24 cellular contexts compared by ENCODE assay signal in genomic region chr7:157667731-157668130, GRCh38.
DNase-seq lines count a peak whose midpoint lies in the region; ATAC-seq and TF ChIP-seq lines count a peak whose summit lies in the region.
"Had no signal": no experiment of that assay in that cellular context is flagged by ENCODE, and none has a peak within 500 bp of the region (broad histone marks: within the 10 kb centered on the region; RNA-seq: fewer than 3 reads in every experiment).

No MANE protein-coding gene starts in this region.

- DNase-seq in activated CD4-positive, alpha-beta T cell treated with anti-CD3 and anti-CD28 coated beads, Interleukin-2, amount 10 ng/mL, durations not matched to agents 7 days and 5 days, result no peak
- no peak for DNase-seq in activated CD4-positive, alpha-beta T cell treated with anti-CD3 and anti-CD28 coated beads, Interleukin-2, amount 50 U/mL, for 1 hour
- DNase-seq in CD14-positive monocyte (ENCODE audit: low spot score) (peak; percentile 5), posterior vena cava (ENCODE audit: low spot score) (peak; percentile 71), NCI-H128 (lab: John Stamatoyannopoulos, UW; ENCODE audit: unreplicated experiment) (no peak), OCI-M2 (lab: John Stamatoyannopoulos, UW; ENCODE audit: unreplicated experiment) (no peak), SJCRH30 (no peak)
- DNase-seq: ACHN, C1 segment of cervical spinal cord, Calu3, DMS153, GOT3, IMR-90, Karpas-422, NCI-H1417, NCI-H1694 treated with DMSO at 0.1 percent for 48 hours, NCI-H2081 treated with DMSO at 0.1 percent for 48 hours, NCI-H2171 treated with DMSO at 0.1 percent for 48 hours, NCI-H526 had no signal

- no peak for TF ChIP-seq EP300 in gastroesophageal sphincter (IDR thresholded peaks at IDR 0.05)

- H3K27ac ChIP-seq in gastroesophageal sphincter (no peak overlapping the region), SJCRH30 (no peak overlapping the region)
- H3K27ac ChIP-seq: 22Rv1, SK-N-MC had no signal

- H3K4me3 Mint-ChIP-seq in activated CD4-positive, alpha-beta T cell treated with anti-CD3 and anti-CD28 coated beads, Interleukin-2, amount 10 ng/mL, durations not matched to agents 7 days and 5 days, result no peak overlapping the region
- H3K4me3 Mint-ChIP-seq in CD14-positive monocyte, result no peak overlapping the region

- no peaks in the 10 kb centered on the region for H3K9me3 ChIP-seq in gastroesophageal sphincter
- H3K9me3 ChIP-seq in SJCRH30 (replicated peaks), result no peaks in the 10 kb centered on the region

- 98 to 100% methylated on average over 2 to 7 of the region's 19 CpGs for WGBS in gastroesophageal sphincter (ENCODE audit: low coverage in 1 of 2), 2 donors

- CTCF ChIA-PET in activated CD4-positive, alpha-beta T cell treated with anti-CD3 and anti-CD28 coated beads, Interleukin-2, amount 10 ng/mL, durations not matched to agents 7 days and 5 days (lab: Charles Lee), result no interaction called here

- peak; percentile 22 for ATAC-seq in gastroesophageal sphincter
- ATAC-seq: HCT116 had no signal

- H3K9me3 Mint-ChIP-seq in activated CD4-positive, alpha-beta T cell treated with anti-CD3 and anti-CD28 coated beads, Interleukin-2, amount 10 ng/mL, durations not matched to agents 7 days and 5 days, result no peaks in the 10 kb centered on the region
- H3K9me3 Mint-ChIP-seq in CD14-positive monocyte, result peaks cover 0 to 7% (median 0%) of the 10 kb centered on the region in 7 donors

- intact Hi-C loops in CD14-positive monocyte (cut with micrococcal nuclease), result no loop called here
- intact Hi-C loops in posterior vena cava (cut with DNase I), result no loop called here

- peaks cover 0 to 7% (median 0%) of the 10 kb centered on the region in 3 donors for H3K4me1 ChIP-seq in gastroesophageal sphincter
- H3K4me1 ChIP-seq in SJCRH30, result peaks cover 33% of the 10 kb centered on the region

- peaks cover 28% of the 10 kb centered on the region for H3K27me3 Mint-ChIP-seq in activated CD4-positive, alpha-beta T cell treated with anti-CD3 and anti-CD28 coated beads, Interleukin-2, amount 10 ng/mL, durations not matched to agents 7 days and 5 days
- H3K27me3 Mint-ChIP-seq in CD14-positive monocyte (ENCODE audit: low read depth in 3 of 3), result peaks cover 6 to 11% (median 8%) of the 10 kb centered on the region in 3 donors

- peaks cover 11% of the 10 kb centered on the region for H3K4me1 Mint-ChIP-seq in activated CD4-positive, alpha-beta T cell treated with anti-CD3 and anti-CD28 coated beads, Interleukin-2, amount 10 ng/mL, durations not matched to agents 7 days and 5 days
- peaks cover 8% of the 10 kb centered on the region for H3K4me1 Mint-ChIP-seq in CD14-positive monocyte

- TF ChIP-seq POLR2A in gastroesophageal sphincter (IDR thresholded peaks at IDR 0.05), result no peak

- no peak overlapping the region for H3K4me3 ChIP-seq in gastroesophageal sphincter
- H3K4me3 ChIP-seq in SJCRH30, result no peak overlapping the region
- H3K4me3 ChIP-seq: SK-N-MC had no signal

- POLR2A ChIA-PET in activated CD4-positive, alpha-beta T cell treated with anti-CD3 and anti-CD28 coated beads, Interleukin-2, amount 10 ng/mL, durations not matched to agents 7 days and 5 days (lab: Charles Lee), result no interaction called here

- peak overlapping the region; percentile 19 for H3K27ac Mint-ChIP-seq in activated CD4-positive, alpha-beta T cell treated with anti-CD3 and anti-CD28 coated beads, Interleukin-2, amount 10 ng/mL, durations not matched to agents 7 days and 5 days
- no peak overlapping the region for H3K27ac Mint-ChIP-seq in CD14-positive monocyte

- H3K27me3 ChIP-seq in gastroesophageal sphincter (peaks cover 33% of the 10 kb centered on the region), SJCRH30 (no peaks in the 10 kb centered on the region)

- H3K36me3 ChIP-seq in gastroesophageal sphincter (no peaks in the 10 kb centered on the region), SJCRH30 (no peaks in the 10 kb centered on the region)

- no peak for TF ChIP-seq CTCF in CD14-positive monocyte (IDR thresholded peaks at IDR 0.05)
- TF ChIP-seq CTCF in gastroesophageal sphincter (IDR thresholded peaks at IDR 0.05), result no peak

- H3K36me3 Mint-ChIP-seq in activated CD4-positive, alpha-beta T cell treated with anti-CD3 and anti-CD28 coated beads, Interleukin-2, amount 10 ng/mL, durations not matched to agents 7 days and 5 days (ENCODE audit: low read depth), result no peaks in the 10 kb centered on the region
- H3K36me3 Mint-ChIP-seq in CD14-positive monocyte, result no peaks in the 10 kb centered on the region
- H3K36me3 Mint-ChIP-seq: CD8-positive, alpha-beta memory T cell had no signal

Comparison
In these comparisons a context has a peak if more than half of its experiments do, and no peak if none do; other contexts are left out.
1. DNase-seq: peak in CD14-positive monocyte (single experiment) and posterior vena cava (single experiment); none in activated CD4-positive, alpha-beta T cell treated with anti-CD3 and anti-CD28 coated beads, Interleukin-2, amount 10 ng/mL, durations not matched to agents 7 days and 5 days (single experiment), activated CD4-positive, alpha-beta T cell treated with anti-CD3 and anti-CD28 coated beads, Interleukin-2, amount 50 U/mL, for 1 hour (single experiment), NCI-H128 (single experiment), OCI-M2 (single experiment) and SJCRH30 (0 of 2).